Comparison of ENCODE assay signal across 1 cellular context in genomic region chr21:33323610-33324009, GRCh38.
TF ChIP-seq lines count a peak whose summit lies in the region.

No MANE protein-coding gene starts in this region.

TF ChIP-seq in K562, 482 proteins besides CTCF, POLR2A, EP300 and RAD21:
- TF ChIP-seq ZBTB2 (IDR thresholded peaks at IDR 0.05): 0 out of 2 replicates have a peak, but pooled peaks have one; percentile 53
